ENCODE assay signal across 8 cellular contexts in the genomic region with DNA sequence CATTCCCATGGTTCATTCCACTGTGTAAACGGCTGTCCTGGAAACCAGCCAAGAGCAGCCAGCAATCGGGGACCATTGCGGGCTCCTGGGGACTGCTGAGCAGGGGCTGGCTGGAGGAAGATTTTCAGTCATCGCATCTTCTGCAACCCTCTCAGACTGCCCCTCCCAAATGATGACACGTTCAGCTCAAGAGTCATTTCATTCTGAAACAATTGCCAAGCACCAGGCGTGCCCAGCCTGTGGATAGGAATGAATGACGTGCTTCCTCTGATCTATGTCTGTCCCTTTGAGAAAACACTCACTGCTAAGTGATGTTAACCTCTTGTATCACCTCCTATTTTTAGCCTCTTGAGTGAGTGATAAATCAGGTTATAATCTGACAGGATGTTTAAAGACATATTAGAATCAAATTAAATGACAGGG.
DNase-seq lines count a peak whose midpoint lies in the region; ATAC-seq and TF ChIP-seq lines count a peak whose summit lies in the region.

No MANE protein-coding gene starts in this region.

- DNase-seq in NCI-H2227 (lab: John Stamatoyannopoulos, UW; ENCODE audit: unreplicated experiment) = peak; percentile 90
- DNase-seq in activated T-cell treated with anti-CD3 and anti-CD28 coated beads for 4 hours = peak; percentile 10
- peak; percentile 79 for DNase-seq in cardiac septum (ENCODE audit: low spot score)
- DNase-seq in stimulated activated CD4-positive, alpha-beta T cell treated with anti-CD3 and anti-CD28 coated beads, TNF-alpha, amount 100 ng/mL, for 24 hours (ENCODE audit: low read depth in 3 of 3) = peak; percentile 6 to 45 (median 20)
- DNase-seq in iPS-NIHi11 (ENCODE audit: low spot score) = no peak
- no peak for DNase-seq in testis

- TF ChIP-seq POLR2A in testis (IDR thresholded peaks at IDR 0.05) = no peak

- no peaks in the 10 kb centered on the region for H3K9me3 ChIP-seq in testis

- 45 to 49% methylated on average over 7 of the region's 7 CpGs for WGBS in testis, 2 donors

- H3K36me3 ChIP-seq in testis (ENCODE audit: low read depth, missing control alignments) = no peaks in the 10 kb centered on the region

- TF ChIP-seq CTCF in testis (IDR thresholded peaks at IDR 0.05) = no peak

- ATAC-seq in GM18502 (IDR thresholded peaks at IDR 0.05; ENCODE audit: poor library complexity, unreplicated experiment) = peak; percentile 79
- no peak for ATAC-seq in GM21825 (IDR thresholded peaks at IDR 0.05; ENCODE audit: unreplicated experiment)

- intact Hi-C loops in cardiac septum (cut with DNase I) = no loop called here
- intact Hi-C loops in testis (cut with DNase I; ENCODE audit: low total_unique reads) = no loop called here

- H3K27ac ChIP-seq in testis = no peak overlapping the region

- no peak overlapping the region for H3K4me3 ChIP-seq in testis

- H3K27me3 ChIP-seq in testis = no peaks in the 10 kb centered on the region

- H3K4me1 ChIP-seq in testis = no peaks in the 10 kb centered on the region

Comparison
In these comparisons a context has a peak if more than half of its experiments do, and no peak if none do; other contexts are left out.
1. DNase-seq: peak in NCI-H2227 (single experiment), activated T-cell treated with anti-CD3 and anti-CD28 coated beads for 4 hours (single experiment), cardiac septum (single experiment) and stimulated activated CD4-positive, alpha-beta T cell treated with anti-CD3 and anti-CD28 coated beads, TNF-alpha, amount 100 ng/mL, for 24 hours (3 of 3); none in iPS-NIHi11 (single experiment) and testis (single experiment).